1 cellular context compared by ENCODE assay signal in the genomic region with DNA sequence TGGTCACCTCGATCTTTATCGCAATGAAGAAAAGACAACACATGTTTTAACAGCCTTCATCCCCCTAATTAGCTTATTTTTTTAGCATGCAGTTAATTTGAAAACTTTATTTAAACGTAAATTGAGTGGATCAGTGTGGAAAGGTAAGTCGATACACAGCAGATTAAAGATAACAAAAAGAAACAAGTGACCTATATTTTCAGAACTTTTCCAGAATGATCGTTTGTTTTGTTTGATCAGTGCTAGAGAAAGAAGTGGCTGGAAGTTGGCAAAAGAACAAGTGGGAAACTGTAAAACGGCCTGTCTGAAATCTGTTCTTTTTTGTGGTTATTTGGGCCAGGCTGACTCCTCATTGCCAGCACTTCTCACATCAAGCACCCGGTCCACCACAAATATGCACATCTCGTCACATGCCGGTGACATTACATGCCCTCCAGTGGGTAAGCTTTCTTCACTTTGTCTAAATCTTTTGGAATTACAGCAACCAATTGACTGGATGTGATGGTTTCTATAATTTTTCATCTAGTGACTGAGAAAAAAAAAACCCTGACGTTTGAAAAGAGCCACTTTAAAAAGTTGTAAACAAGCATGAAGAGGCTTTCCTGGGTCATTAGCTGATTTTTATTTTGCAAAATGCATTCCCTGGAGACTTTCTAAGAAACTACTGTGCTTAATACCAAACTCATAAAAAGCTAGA.
TF ChIP-seq lines count a peak whose summit lies in the region.

No MANE protein-coding gene starts in this region.

TF ChIP-seq in GM23338, 12 proteins besides CTCF, POLR2A, EP300 and RAD21 (continued from another document):
- TF ChIP-seq, protein P1, sequence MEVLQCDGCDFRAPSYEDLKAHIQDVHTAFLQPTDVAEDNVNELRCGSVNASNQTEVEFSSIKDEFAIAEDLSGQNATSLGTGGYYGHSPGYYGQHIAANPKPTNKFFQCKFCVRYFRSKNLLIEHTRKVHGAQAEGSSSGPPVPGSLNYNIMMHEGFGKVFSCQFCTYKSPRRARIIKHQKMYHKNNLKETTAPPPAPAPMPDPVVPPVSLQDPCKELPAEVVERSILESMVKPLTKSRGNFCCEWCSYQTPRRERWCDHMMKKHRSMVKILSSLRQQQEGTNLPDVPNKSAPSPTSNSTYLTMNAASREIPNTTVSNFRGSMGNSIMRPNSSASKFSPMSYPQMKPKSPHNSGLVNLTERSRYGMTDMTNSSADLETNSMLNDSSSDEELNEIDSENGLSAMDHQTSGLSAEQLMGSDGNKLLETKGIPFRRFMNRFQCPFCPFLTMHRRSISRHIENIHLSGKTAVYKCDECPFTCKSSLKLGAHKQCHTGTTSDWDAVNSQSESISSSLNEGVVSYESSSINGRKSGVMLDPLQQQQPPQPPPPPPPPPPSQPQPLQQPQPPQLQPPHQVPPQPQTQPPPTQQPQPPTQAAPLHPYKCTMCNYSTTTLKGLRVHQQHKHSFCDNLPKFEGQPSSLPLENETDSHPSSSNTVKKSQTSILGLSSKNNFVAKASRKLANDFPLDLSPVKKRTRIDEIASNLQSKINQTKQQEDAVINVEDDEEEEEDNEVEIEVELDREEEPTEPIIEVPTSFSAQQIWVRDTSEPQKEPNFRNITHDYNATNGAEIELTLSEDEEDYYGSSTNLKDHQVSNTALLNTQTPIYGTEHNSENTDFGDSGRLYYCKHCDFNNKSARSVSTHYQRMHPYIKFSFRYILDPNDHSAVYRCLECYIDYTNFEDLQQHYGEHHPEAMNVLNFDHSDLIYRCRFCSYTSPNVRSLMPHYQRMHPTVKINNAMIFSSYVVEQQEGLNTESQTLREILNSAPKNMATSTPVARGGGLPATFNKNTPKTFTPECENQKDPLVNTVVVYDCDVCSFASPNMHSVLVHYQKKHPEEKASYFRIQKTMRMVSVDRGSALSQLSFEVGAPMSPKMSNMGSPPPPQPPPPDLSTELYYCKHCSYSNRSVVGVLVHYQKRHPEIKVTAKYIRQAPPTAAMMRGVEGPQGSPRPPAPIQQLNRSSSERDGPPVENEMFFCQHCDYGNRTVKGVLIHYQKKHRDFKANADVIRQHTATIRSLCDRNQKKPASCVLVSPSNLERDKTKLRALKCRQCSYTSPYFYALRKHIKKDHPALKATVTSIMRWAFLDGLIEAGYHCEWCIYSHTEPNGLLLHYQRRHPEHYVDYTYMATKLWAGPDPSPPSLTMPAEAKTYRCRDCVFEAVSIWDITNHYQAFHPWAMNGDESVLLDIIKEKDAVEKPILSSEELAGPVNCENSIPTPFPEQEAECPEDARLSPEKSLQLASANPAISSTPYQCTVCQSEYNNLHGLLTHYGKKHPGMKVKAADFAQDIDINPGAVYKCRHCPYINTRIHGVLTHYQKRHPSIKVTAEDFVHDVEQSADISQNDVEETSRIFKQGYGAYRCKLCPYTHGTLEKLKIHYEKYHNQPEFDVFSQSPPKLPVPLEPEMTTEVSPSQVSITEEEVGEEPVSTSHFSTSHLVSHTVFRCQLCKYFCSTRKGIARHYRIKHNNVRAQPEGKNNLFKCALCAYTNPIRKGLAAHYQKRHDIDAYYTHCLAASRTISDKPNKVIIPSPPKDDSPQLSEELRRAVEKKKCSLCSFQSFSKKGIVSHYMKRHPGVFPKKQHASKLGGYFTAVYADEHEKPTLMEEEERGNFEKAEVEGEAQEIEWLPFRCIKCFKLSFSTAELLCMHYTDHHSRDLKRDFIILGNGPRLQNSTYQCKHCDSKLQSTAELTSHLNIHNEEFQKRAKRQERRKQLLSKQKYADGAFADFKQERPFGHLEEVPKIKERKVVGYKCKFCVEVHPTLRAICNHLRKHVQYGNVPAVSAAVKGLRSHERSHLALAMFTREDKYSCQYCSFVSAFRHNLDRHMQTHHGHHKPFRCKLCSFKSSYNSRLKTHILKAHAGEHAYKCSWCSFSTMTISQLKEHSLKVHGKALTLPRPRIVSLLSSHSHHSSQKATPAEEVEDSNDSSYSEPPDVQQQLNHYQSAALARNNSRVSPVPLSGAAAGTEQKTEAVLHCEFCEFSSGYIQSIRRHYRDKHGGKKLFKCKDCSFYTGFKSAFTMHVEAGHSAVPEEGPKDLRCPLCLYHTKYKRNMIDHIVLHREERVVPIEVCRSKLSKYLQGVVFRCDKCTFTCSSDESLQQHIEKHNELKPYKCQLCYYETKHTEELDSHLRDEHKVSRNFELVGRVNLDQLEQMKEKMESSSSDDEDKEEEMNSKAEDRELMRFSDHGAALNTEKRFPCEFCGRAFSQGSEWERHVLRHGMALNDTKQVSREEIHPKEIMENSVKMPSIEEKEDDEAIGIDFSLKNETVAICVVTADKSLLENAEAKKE (CRISPR knock-in tag; IDR thresholded peaks at IDR 0.05): no peak
